Comparison of ENCODE assay signal across 21 cellular contexts in the genomic region with DNA sequence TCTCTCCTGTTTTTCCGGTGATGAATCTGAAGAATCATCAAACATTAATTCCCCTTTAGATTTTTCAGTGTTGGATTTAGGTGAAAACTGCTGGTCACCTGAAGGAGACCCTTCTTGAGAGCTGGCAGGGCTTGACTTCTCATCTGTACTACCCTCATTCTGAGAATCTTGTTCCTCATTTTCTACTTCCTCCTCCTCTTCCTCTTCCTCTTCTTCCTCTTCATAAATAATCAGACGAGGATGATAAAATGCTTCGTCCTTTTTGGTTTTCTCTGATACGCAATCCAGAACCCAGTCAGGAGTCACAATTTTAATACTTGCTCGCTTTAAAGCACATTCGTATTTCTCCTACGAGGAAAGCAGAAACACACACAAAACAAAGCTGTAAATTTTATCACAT. TPM values are rescaled to one million over a fixed set of nuclear protein-coding genes. Genes with fewer than 3 reads are reported as not detected.
DNase-seq lines count a peak whose midpoint lies in the region; ATAC-seq and TF ChIP-seq lines count a peak whose summit lies in the region.
"Had no signal": no experiment of that assay in that cellular context is flagged by ENCODE, and none has a peak within 500 bp of the region (broad histone marks: within the 10 kb centered on the region; RNA-seq: fewer than 3 reads in every experiment).

No MANE protein-coding gene starts in this region.

- peaks cover 31% of the 10 kb centered on the region for H3K4me1 Mint-ChIP-seq in activated CD8-positive, alpha-beta T cell treated with anti-CD3 and anti-CD28 coated beads, Interleukin-2, amount 10 ng/mL, durations not matched to agents 7 days and 5 days (ENCODE audit: low read depth)
- peaks cover 14% of the 10 kb centered on the region for H3K4me1 Mint-ChIP-seq in activated CD8-positive, alpha-beta T cell treated with anti-CD3 and anti-CD28 coated beads for 36 hours (ENCODE audit: low read depth)
- H3K4me1 Mint-ChIP-seq in T-helper 17 cell, result peaks cover 19% of the 10 kb centered on the region
- H3K4me1 Mint-ChIP-seq in stimulated activated naive B cell treated with anti-CD40 and anti-IgM and Interleukin-4, amounts not matched to agents 10 μg/mL and 1 μg/mL and 100 μg/mL, for 72 hours, result peaks cover 17 to 24% of the 10 kb centered on the region in 2 donors
- no peaks in the 10 kb centered on the region for H3K4me1 Mint-ChIP-seq in endodermal cell
- H3K4me1 Mint-ChIP-seq: H9 had no signal

- no peak overlapping the region for H2BK15ac ChIP-seq in neuronal stem cell (ENCODE audit: low read length)

- no CpG with 5 or more reads among the region's 7 CpGs for WGBS in neuronal stem cell (ENCODE audit: extremely low coverage in 2 of 2, insufficient read length in 2 of 2, insufficient replicate concordance in 1 of 2), 2 donors
- 92 to 94% methylated on average over 7 of the region's 7 CpGs for WGBS in endodermal cell (ENCODE audit: insufficient coverage in 1 of 2, insufficient read length in 1 of 2), 2 experiments

- no peak overlapping the region for H4K8ac ChIP-seq in neuronal stem cell (ENCODE audit: low read depth, low read length)

- no peak overlapping the region for H3K4ac ChIP-seq in neuronal stem cell (ENCODE audit: low read length)

- no peak overlapping the region for H3K18ac ChIP-seq in neuronal stem cell (ENCODE audit: low read length)

- CTCF ChIA-PET in activated CD8-positive, alpha-beta T cell treated with anti-CD3 and anti-CD28 coated beads, Interleukin-2, amount 10 ng/mL, durations not matched to agents 7 days and 5 days (lab: Charles Lee), result interaction anchor here (1.4 to 2.9 kb wide), 2 partner anchors 23 to 62 kb away, joined by 8 to 10 read pairs; no protein-coding TSS in a partner anchor
- CTCF ChIA-PET in activated CD8-positive, alpha-beta T cell treated with anti-CD3 and anti-CD28 coated beads for 36 hours (lab: Charles Lee), result interaction anchor here (1.3 to 3.8 kb wide), 6 partner anchors 23 to 369 kb away, joined by 3 to 24 read pairs (median 5); no protein-coding TSS in a partner anchor

- no peak overlapping the region for H3K23ac ChIP-seq in neuronal stem cell (ENCODE audit: low read depth, low read length, poor library complexity)

- no peak overlapping the region for H2BK120ac ChIP-seq in neuronal stem cell (ENCODE audit: low read depth, low read length)

- H3K14ac ChIP-seq in neuronal stem cell (ENCODE audit: low read length), result no peak overlapping the region

- H3K4me3 ChIP-seq in neuronal stem cell (ENCODE audit: low read length in 2 of 2) (no peak overlapping the region), endodermal cell (ENCODE audit: low read length) (no peak overlapping the region)
- H3K4me3 ChIP-seq: A549, Peyer's patch had no signal

- H2AK5ac ChIP-seq in neuronal stem cell (ENCODE audit: low read depth, low read length), result no peak overlapping the region

- intact Hi-C loops in activated CD8-positive, alpha-beta T cell treated with anti-CD3 and anti-CD28 coated beads for 36 hours (cut with micrococcal nuclease), result no loop called here

- TF ChIP-seq CTCF in activated CD8-positive, alpha-beta T cell treated with anti-CD3 and anti-CD28 coated beads for 36 hours (IDR thresholded peaks at IDR 0.05), result no peak
- TF ChIP-seq CTCF in endodermal cell (conservative IDR thresholded peaks at IDR 0.05), result no peak

- H3K4me2 ChIP-seq in neuronal stem cell (ENCODE audit: insufficient read depth, low read length, poor library complexity, severe bottlenecking), result no peak overlapping the region
- H3K4me2 ChIP-seq: A549 had no signal

- POLR2A ChIA-PET in activated CD8-positive, alpha-beta T cell treated with anti-CD3 and anti-CD28 coated beads, Interleukin-2, amount 10 ng/mL, durations not matched to agents 7 days and 5 days (lab: Charles Lee), result no interaction called here
- POLR2A ChIA-PET in activated CD8-positive, alpha-beta T cell treated with anti-CD3 and anti-CD28 coated beads for 36 hours (lab: Charles Lee), result interaction anchor here (0.5 kb wide), 1 partner anchor 16 kb away, joined by 3 read pairs; no protein-coding TSS in a partner anchor

- H3K36me3 Mint-ChIP-seq in activated CD8-positive, alpha-beta T cell treated with anti-CD3 and anti-CD28 coated beads, Interleukin-2, amount 10 ng/mL, durations not matched to agents 7 days and 5 days (ENCODE audit: low read depth), result peaks cover 63% of the 10 kb centered on the region
- peaks cover 40% of the 10 kb centered on the region for H3K36me3 Mint-ChIP-seq in activated CD8-positive, alpha-beta T cell treated with anti-CD3 and anti-CD28 coated beads for 36 hours (ENCODE audit: low read depth)
- H3K36me3 Mint-ChIP-seq in T-helper 17 cell (ENCODE audit: low read depth), result peaks cover 17% of the 10 kb centered on the region
- peaks cover 43 to 64% of the 10 kb centered on the region in 2 donors for H3K36me3 Mint-ChIP-seq in stimulated activated naive B cell treated with anti-CD40 and anti-IgM and Interleukin-4, amounts not matched to agents 10 μg/mL and 1 μg/mL and 100 μg/mL, for 72 hours
- H3K36me3 Mint-ChIP-seq in endodermal cell (ENCODE audit: low read depth), result peaks cover 52% of the 10 kb centered on the region

- no peak overlapping the region for H2BK5ac ChIP-seq in neuronal stem cell (ENCODE audit: low read length)

- no peaks in the 10 kb centered on the region for H3K27me3 Mint-ChIP-seq in activated CD8-positive, alpha-beta T cell treated with anti-CD3 and anti-CD28 coated beads, Interleukin-2, amount 10 ng/mL, durations not matched to agents 7 days and 5 days (ENCODE audit: low read depth)
- no peaks in the 10 kb centered on the region for H3K27me3 Mint-ChIP-seq in activated CD8-positive, alpha-beta T cell treated with anti-CD3 and anti-CD28 coated beads for 36 hours
- H3K27me3 Mint-ChIP-seq in T-helper 17 cell, result no peaks in the 10 kb centered on the region
- H3K27me3 Mint-ChIP-seq in stimulated activated naive B cell treated with anti-CD40 and anti-IgM and Interleukin-4, amounts not matched to agents 10 μg/mL and 1 μg/mL and 100 μg/mL, for 72 hours, result no peaks in the 10 kb centered on the region
- H3K27me3 Mint-ChIP-seq in endodermal cell (ENCODE audit: insufficient read depth), result no peaks in the 10 kb centered on the region
- H3K27me3 Mint-ChIP-seq: CD8-positive, alpha-beta memory T cell had no signal

- DNase-seq in activated CD8-positive, alpha-beta T cell treated with anti-CD3 and anti-CD28 coated beads, Interleukin-2, amount 10 ng/mL, durations not matched to agents 7 days and 5 days, result no peak
- no peak for DNase-seq in activated CD8-positive, alpha-beta T cell treated with anti-CD3 and anti-CD28 coated beads for 36 hours
- DNase-seq in Kasumi-1 (lab: John Stamatoyannopoulos, UW), result peak; percentile 14 to 31
- DNase-seq in T-helper 17 cell, result no peak
- no peak for DNase-seq in stimulated activated naive B cell treated with anti-CD40 and anti-IgM and Interleukin-4, amounts not matched to agents 10 μg/mL and 1 μg/mL and 100 μg/mL, for 72 hours
- no peak for DNase-seq in neuronal stem cell (ENCODE audit: low spot score)
- no peak for DNase-seq in AG08396 (ENCODE audit: low spot score)
- no peak for DNase-seq in endodermal cell
- DNase-seq: AML-193; CD8-positive, alpha-beta memory T cell; DMS 273 treated with DMSO at 0.1 percent for 48 hours; EL; H9; Karpas-422; NCI-H1048; NCI-H2107; NCI-H345; NCI-H526 treated with DMSO at 0.1 percent for 48 hours; Peyer's patch; Right ventricle myocardium superior had no signal

- no peak overlapping the region for H4K91ac ChIP-seq in neuronal stem cell (ENCODE audit: low read depth, low read length, poor library complexity)

- no peak overlapping the region for H3K9ac ChIP-seq in neuronal stem cell (ENCODE audit: low read depth, low read length, poor library complexity)
- no peak overlapping the region for H3K9ac ChIP-seq in endodermal cell (ENCODE audit: extremely low read depth, low read length, poor library complexity, severe bottlenecking)

- peak overlapping the region; percentile 46 for H3K27ac Mint-ChIP-seq in activated CD8-positive, alpha-beta T cell treated with anti-CD3 and anti-CD28 coated beads, Interleukin-2, amount 10 ng/mL, durations not matched to agents 7 days and 5 days
- H3K27ac Mint-ChIP-seq in activated CD8-positive, alpha-beta T cell treated with anti-CD3 and anti-CD28 coated beads for 36 hours, result no peak overlapping the region
- peak overlapping the region; percentile 8 for H3K27ac Mint-ChIP-seq in T-helper 17 cell
- H3K27ac Mint-ChIP-seq in stimulated activated naive B cell treated with anti-CD40 and anti-IgM and Interleukin-4, amounts not matched to agents 10 μg/mL and 1 μg/mL and 100 μg/mL, for 72 hours, result peak overlapping the region; percentile 63
- H3K27ac Mint-ChIP-seq in endodermal cell, result no peak overlapping the region
- H3K27ac Mint-ChIP-seq: CD8-positive, alpha-beta memory T cell had no signal

- no peak overlapping the region for H2AFZ ChIP-seq in neuronal stem cell (ENCODE audit: low read length)

- ATAC-seq in activated CD8-positive, alpha-beta T cell treated with anti-CD3 and anti-CD28 coated beads, Interleukin-2, amount 10 ng/mL, durations not matched to agents 7 days and 5 days, result no peak
- no peak for ATAC-seq in activated CD8-positive, alpha-beta T cell treated with anti-CD3 and anti-CD28 coated beads for 36 hours
- ATAC-seq in T-helper 17 cell, result no peak
- no peak for ATAC-seq in stimulated activated naive B cell treated with anti-CD40 and anti-IgM and Interleukin-4, amounts not matched to agents 10 μg/mL and 1 μg/mL and 100 μg/mL, for 72 hours (replicated peaks)
- ATAC-seq: A549 had no signal

- H3K27me3 ChIP-seq in neuronal stem cell (ENCODE audit: control insufficient read depth in 3 of 3, insufficient read depth in 3 of 3, low read depth in 1 of 3, low read length in 3 of 3) (no peaks in the 10 kb centered on the region), endodermal cell (ENCODE audit: control insufficient read depth, insufficient read depth, low read length, poor library complexity, severe bottlenecking) (no peaks in the 10 kb centered on the region)
- H3K27me3 ChIP-seq: Peyer's patch had no signal

- H3K9me3 Mint-ChIP-seq in activated CD8-positive, alpha-beta T cell treated with anti-CD3 and anti-CD28 coated beads, Interleukin-2, amount 10 ng/mL, durations not matched to agents 7 days and 5 days (ENCODE audit: insufficient read depth), result no peaks in the 10 kb centered on the region
- H3K9me3 Mint-ChIP-seq in activated CD8-positive, alpha-beta T cell treated with anti-CD3 and anti-CD28 coated beads for 36 hours, result no peaks in the 10 kb centered on the region
- H3K9me3 Mint-ChIP-seq in stimulated activated naive B cell treated with anti-CD40 and anti-IgM and Interleukin-4, amounts not matched to agents 10 μg/mL and 1 μg/mL and 100 μg/mL, for 72 hours, result no peaks in the 10 kb centered on the region
- peaks cover 1% of the 10 kb centered on the region for H3K9me3 Mint-ChIP-seq in endodermal cell
- H3K9me3 Mint-ChIP-seq: CD8-positive, alpha-beta memory T cell; H9 had no signal

- no peaks in the 10 kb centered on the region for H3K4me1 ChIP-seq in neuronal stem cell (ENCODE audit: control insufficient read depth in 2 of 2, insufficient read depth in 1 of 2, low read depth in 1 of 2, low read length in 2 of 2)
- no peaks in the 10 kb centered on the region for H3K4me1 ChIP-seq in endodermal cell (ENCODE audit: control insufficient read depth, insufficient read depth, low read length)
- H3K4me1 ChIP-seq: A549, Peyer's patch had no signal

- H3K9me3 ChIP-seq in T-helper 17 cell (ENCODE audit: control insufficient read depth, low read length, poor library complexity, severe bottlenecking), result no peaks in the 10 kb centered on the region
- no peaks in the 10 kb centered on the region for H3K9me3 ChIP-seq in neuronal stem cell (replicated peaks in 1 of 2; ENCODE audit: control insufficient read depth in 2 of 2, insufficient read depth in 1 of 2, low read depth in 1 of 2, low read length in 2 of 2)
- no peaks in the 10 kb centered on the region for H3K9me3 ChIP-seq in endodermal cell (ENCODE audit: control insufficient read depth, low read length)
- H3K9me3 ChIP-seq: A549, Peyer's patch had no signal

- H3K27ac ChIP-seq in neuronal stem cell (replicated peaks; ENCODE audit: low read length), result no peak overlapping the region
- H3K27ac ChIP-seq in endodermal cell (ENCODE audit: low read depth, low read length), result no peak overlapping the region
- H3K27ac ChIP-seq: A549, Peyer's patch had no signal

- no peak overlapping the region for H3K4me3 Mint-ChIP-seq in activated CD8-positive, alpha-beta T cell treated with anti-CD3 and anti-CD28 coated beads, Interleukin-2, amount 10 ng/mL, durations not matched to agents 7 days and 5 days
- no peak overlapping the region for H3K4me3 Mint-ChIP-seq in activated CD8-positive, alpha-beta T cell treated with anti-CD3 and anti-CD28 coated beads for 36 hours
- H3K4me3 Mint-ChIP-seq in T-helper 17 cell, result no peak overlapping the region
- H3K4me3 Mint-ChIP-seq in stimulated activated naive B cell treated with anti-CD40 and anti-IgM and Interleukin-4, amounts not matched to agents 10 μg/mL and 1 μg/mL and 100 μg/mL, for 72 hours, result no peak overlapping the region
- H3K4me3 Mint-ChIP-seq in endodermal cell, result no peak overlapping the region
- H3K4me3 Mint-ChIP-seq: CD8-positive, alpha-beta memory T cell; H9 had no signal

- H3K79me1 ChIP-seq in neuronal stem cell (ENCODE audit: low read depth, low read length), result no peaks in the 10 kb centered on the region

- H3K36me3 ChIP-seq in neuronal stem cell (replicated peaks in 1 of 2; ENCODE audit: control insufficient read depth in 2 of 2, insufficient read depth in 2 of 2, low read length in 2 of 2), result peaks cover 15 to 94% of the 10 kb centered on the region in 2 donors
- H3K36me3 ChIP-seq in endodermal cell (ENCODE audit: control insufficient read depth, insufficient read depth, low read length), result peaks cover 70% of the 10 kb centered on the region

- no peak overlapping the region for H2BK12ac ChIP-seq in neuronal stem cell (ENCODE audit: low read length)

RNA-seq across cellular contexts. Expression of gene PAXIP1, which starts 26.9 kb away (rescaled TPM):
- total RNA-seq in activated CD8-positive, alpha-beta T cell treated with anti-CD3 and anti-CD28 coated beads, Interleukin-2, amount 10 ng/mL, durations not matched to agents 7 days and 5 days, result 10 to 100 TPM; 33.2 to 34.5 TPM
- 10 to 100 TPM; 20.5 to 23.9 TPM for total RNA-seq in activated CD8-positive, alpha-beta T cell treated with anti-CD3 and anti-CD28 coated beads for 36 hours
- 10 to 100 TPM; 10.5 to 10.6 TPM for total RNA-seq in T-helper 17 cell
- 16.2 TPM for polyA plus RNA-seq in neuronal stem cell (2013, experiment 1 of 2)
- 15.8 TPM for polyA plus RNA-seq in neuronal stem cell (2013, experiment 2 of 2)
- 10 to 100 TPM; 33.4 to 35.0 TPM for total RNA-seq in endodermal cell
- polyA plus RNA-seq in endodermal cell (2013, experiment 1 of 2), result 23.3 TPM
- polyA plus RNA-seq in endodermal cell (2013, experiment 2 of 2), result 23.3 TPM

Comparison
In these comparisons a context has a peak if more than half of its experiments do, and no peak if none do; other contexts are left out.
1. H3K27ac Mint-ChIP-seq: peak in activated CD8-positive, alpha-beta T cell treated with anti-CD3 and anti-CD28 coated beads, Interleukin-2, amount 10 ng/mL, durations not matched to agents 7 days and 5 days (single experiment), T-helper 17 cell (single experiment) and stimulated activated naive B cell treated with anti-CD40 and anti-IgM and Interleukin-4, amounts not matched to agents 10 μg/mL and 1 μg/mL and 100 μg/mL, for 72 hours (single experiment); none in activated CD8-positive, alpha-beta T cell treated with anti-CD3 and anti-CD28 coated beads for 36 hours (single experiment) and endodermal cell (single experiment).
2. DNase-seq: peak in Kasumi-1 (2 of 2); none in activated CD8-positive, alpha-beta T cell treated with anti-CD3 and anti-CD28 coated beads, Interleukin-2, amount 10 ng/mL, durations not matched to agents 7 days and 5 days (single experiment), activated CD8-positive, alpha-beta T cell treated with anti-CD3 and anti-CD28 coated beads for 36 hours (single experiment), T-helper 17 cell (0 of 3), stimulated activated naive B cell treated with anti-CD40 and anti-IgM and Interleukin-4, amounts not matched to agents 10 μg/mL and 1 μg/mL and 100 μg/mL, for 72 hours (single experiment), neuronal stem cell (single experiment), AG08396 (single experiment) and endodermal cell (single experiment).